ENCODE assay signal across 10 cellular contexts in the genomic region with DNA sequence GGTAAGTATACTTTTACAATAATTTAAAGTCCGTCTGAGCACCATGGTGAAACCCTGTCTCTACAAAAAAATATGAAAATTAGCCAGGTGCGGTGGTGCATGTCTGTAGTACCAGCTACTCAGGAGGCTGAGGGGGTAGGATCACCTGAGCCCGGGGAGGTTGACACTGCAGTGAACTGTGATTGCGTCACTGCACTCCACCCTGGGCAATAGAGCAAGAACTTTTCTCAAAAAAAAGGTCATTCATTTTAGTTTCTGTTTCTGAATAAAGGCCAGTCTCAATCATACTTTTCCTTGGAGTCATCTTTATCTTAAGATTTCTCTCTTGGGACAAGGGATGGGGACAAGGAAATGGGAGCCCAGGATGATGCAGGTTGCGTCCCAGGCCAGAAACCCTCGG. TPM values are rescaled to one million over a fixed set of nuclear protein-coding genes. Genes with fewer than 3 reads are reported as not detected.
DNase-seq lines count a peak whose midpoint lies in the region; ATAC-seq and TF ChIP-seq lines count a peak whose summit lies in the region.
"Had no signal": no experiment of that assay in that cellular context is flagged by ENCODE, and none has a peak within 500 bp of the region (broad histone marks: within the 10 kb centered on the region; RNA-seq: fewer than 3 reads in every experiment).

No MANE protein-coding gene starts in this region.

- H3K9me3 ChIP-seq in osteoblast (ENCODE audit: low read depth, low read length), result no peaks in the 10 kb centered on the region
- H3K9me3 ChIP-seq: testis had no signal

- H3K4me2 ChIP-seq in osteoblast (ENCODE audit: insufficient read depth, low read length), result peak overlapping the region; percentile 38

- H3K27me3 ChIP-seq in osteoblast (ENCODE audit: insufficient read depth, low read length), result no peaks in the 10 kb centered on the region
- H3K27me3 ChIP-seq: testis had no signal

- no peak overlapping the region for H2AFZ ChIP-seq in osteoblast (ENCODE audit: low read length)

- H3K27ac ChIP-seq in osteoblast (ENCODE audit: low read depth, low read length), result peak overlapping the region; percentile 37
- H3K27ac ChIP-seq: testis had no signal

- no peaks in the 10 kb centered on the region for H3K9me3 Mint-ChIP-seq in activated T-helper 17 cell treated with anti-CD3 and anti-CD28 coated beads, Interleukin-2, amount 50 U/mL, for 72 hours

- ATAC-seq in HG02763 (IDR thresholded peaks at IDR 0.05; ENCODE audit: unreplicated experiment), result peak; percentile 63
- no peak for ATAC-seq in activated T-helper 17 cell treated with anti-CD3 and anti-CD28 coated beads, Interleukin-2, amount 50 U/mL, for 72 hours (replicated peaks)
- no peak for ATAC-seq in GM18873 (IDR thresholded peaks at IDR 0.05; ENCODE audit: low FRiP score, unreplicated experiment)

- H3K79me2 ChIP-seq in osteoblast (ENCODE audit: insufficient read depth, low read length), result peaks cover 72% of the 10 kb centered on the region

- H3K36me3 Mint-ChIP-seq in activated T-helper 17 cell treated with anti-CD3 and anti-CD28 coated beads, Interleukin-2, amount 50 U/mL, for 72 hours (ENCODE audit: low read depth), result peaks cover 64% of the 10 kb centered on the region

- peaks cover 10% of the 10 kb centered on the region for H3K4me1 ChIP-seq in osteoblast (ENCODE audit: insufficient read depth, low read length)
- H3K4me1 ChIP-seq: testis had no signal

- peak overlapping the region; percentile 85 for H3K27ac Mint-ChIP-seq in activated T-helper 17 cell treated with anti-CD3 and anti-CD28 coated beads, Interleukin-2, amount 50 U/mL, for 72 hours

- peak; percentile 3 for DNase-seq in NCI-H510A (lab: John Stamatoyannopoulos, UW)
- no peak for DNase-seq in NCI-H510A treated with DMSO at 0.1 percent for 48 hours (lab: John Stamatoyannopoulos, UW)
- DNase-seq in osteoblast (ENCODE audit: insufficient read length, low spot score, missing footprints), result no peak
- no peak for DNase-seq in NCI-H1694 (lab: John Stamatoyannopoulos, UW)
- DNase-seq in stimulated activated CD4-positive, alpha-beta T cell treated with anti-CD3 and anti-CD28 coated beads, Interleukin-2, amount 100 ng/mL, for 24 hours, result no peak
- DNase-seq: SW 1271, testis had no signal

- H3K4me3 ChIP-seq in osteoblast (ENCODE audit: insufficient read depth, low read length), result no peak overlapping the region
- H3K4me3 ChIP-seq: testis had no signal

- peaks cover 55% of the 10 kb centered on the region for H3K36me3 ChIP-seq in osteoblast (ENCODE audit: insufficient read depth, low read length)

- TF ChIP-seq CTCF in osteoblast (IDR thresholded peaks at IDR 0.05; ENCODE audit: extremely low read depth, low read depth, low read length), result no peak

- H4K20me1 ChIP-seq in osteoblast (ENCODE audit: insufficient read depth, low read length), result peaks cover 7% of the 10 kb centered on the region

- peaks cover 43% of the 10 kb centered on the region for H3K4me1 Mint-ChIP-seq in activated T-helper 17 cell treated with anti-CD3 and anti-CD28 coated beads, Interleukin-2, amount 50 U/mL, for 72 hours

- no peaks in the 10 kb centered on the region for H3K27me3 Mint-ChIP-seq in activated T-helper 17 cell treated with anti-CD3 and anti-CD28 coated beads, Interleukin-2, amount 50 U/mL, for 72 hours

- H3K4me3 Mint-ChIP-seq in activated T-helper 17 cell treated with anti-CD3 and anti-CD28 coated beads, Interleukin-2, amount 50 U/mL, for 72 hours, result peak overlapping the region; percentile 77

RNA-seq across cellular contexts. Expression of a gene that starts 12.9 kb away (rescaled TPM):
- 10 to 100 TPM; 61.4 to 68.5 TPM for total RNA-seq in activated T-helper 17 cell treated with anti-CD3 and anti-CD28 coated beads, Interleukin-2, amount 50 U/mL, for 72 hours
- 94.1 and 113 TPM in 2 replicates for total RNA-seq in osteoblast

RNA-seq across cellular contexts. Expression of a gene that starts 16.0 kb away (rescaled TPM):
- total RNA-seq in activated T-helper 17 cell treated with anti-CD3 and anti-CD28 coated beads, Interleukin-2, amount 50 U/mL, for 72 hours, result 10 to 100 TPM; 70.8 to 75.2 TPM
- total RNA-seq in osteoblast, result 43.4 and 45.4 TPM in 2 replicates

RNA-seq across cellular contexts. Expression of a gene that starts 36.2 kb away (rescaled TPM):
- total RNA-seq in activated T-helper 17 cell treated with anti-CD3 and anti-CD28 coated beads, Interleukin-2, amount 50 U/mL, for 72 hours, result 10 to 100 TPM in 1 of 2 donors, 1 to 10 TPM in 1; 9.9 to 16.3 TPM
- total RNA-seq in osteoblast, result 7.6 and 9.4 TPM in 2 replicates
